1 cellular context compared by ENCODE assay signal in the genomic region with DNA sequence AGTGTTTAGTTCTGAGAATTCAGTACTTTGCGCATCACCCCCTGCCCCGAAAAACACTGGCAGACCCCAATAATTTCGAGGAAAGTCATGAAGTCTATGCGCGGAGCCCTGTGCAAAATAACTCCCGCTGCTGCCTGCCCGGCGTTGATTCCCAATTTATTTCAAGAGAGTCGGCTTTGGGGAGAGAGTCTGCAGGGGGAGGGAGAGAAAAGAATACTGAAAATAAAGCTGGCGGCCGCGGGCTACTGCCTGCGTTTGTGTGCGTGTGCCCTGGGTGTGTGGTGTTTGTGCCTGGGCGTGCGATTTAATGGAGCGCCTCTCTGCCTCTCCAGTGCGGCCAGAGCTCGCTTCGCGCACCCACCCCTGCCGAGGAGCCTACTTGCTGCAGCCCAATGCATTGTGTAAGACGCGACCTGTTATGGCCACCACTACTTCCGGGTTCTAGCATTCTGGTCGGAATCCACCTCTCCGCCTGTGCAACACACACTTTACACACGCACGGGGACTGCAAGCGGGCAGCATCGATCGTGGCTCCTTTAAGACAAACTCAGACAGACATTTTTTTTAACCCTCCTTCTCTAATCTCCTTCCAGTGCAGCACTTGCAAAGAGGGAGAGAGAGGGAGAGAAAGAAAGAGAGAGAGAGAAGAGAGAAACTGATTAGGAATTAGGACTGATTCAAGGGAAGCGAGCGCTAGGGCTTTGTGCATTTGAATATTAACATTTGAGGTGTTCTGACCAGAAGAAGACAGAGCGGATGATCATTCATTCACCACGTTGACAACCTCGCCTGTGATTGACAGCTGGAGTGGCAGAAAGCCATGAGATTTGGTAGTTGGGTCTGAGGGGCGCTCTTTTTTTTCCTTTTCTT.
A peak's percentile ranks its signal among the peaks of the same experiment; 100 is the strongest.
TF ChIP-seq lines count a peak whose summit lies in the region.

A gene (plus strand): TSS at position 447 of the 870 bp plus-strand sequence. CDS start 732 bp downstream, outside the sequence.

TF ChIP-seq in HepG2, 621 proteins besides CTCF, POLR2A, EP300 and RAD21 (continued from another document and continues in another):
- TF ChIP-seq, protein P1, sequence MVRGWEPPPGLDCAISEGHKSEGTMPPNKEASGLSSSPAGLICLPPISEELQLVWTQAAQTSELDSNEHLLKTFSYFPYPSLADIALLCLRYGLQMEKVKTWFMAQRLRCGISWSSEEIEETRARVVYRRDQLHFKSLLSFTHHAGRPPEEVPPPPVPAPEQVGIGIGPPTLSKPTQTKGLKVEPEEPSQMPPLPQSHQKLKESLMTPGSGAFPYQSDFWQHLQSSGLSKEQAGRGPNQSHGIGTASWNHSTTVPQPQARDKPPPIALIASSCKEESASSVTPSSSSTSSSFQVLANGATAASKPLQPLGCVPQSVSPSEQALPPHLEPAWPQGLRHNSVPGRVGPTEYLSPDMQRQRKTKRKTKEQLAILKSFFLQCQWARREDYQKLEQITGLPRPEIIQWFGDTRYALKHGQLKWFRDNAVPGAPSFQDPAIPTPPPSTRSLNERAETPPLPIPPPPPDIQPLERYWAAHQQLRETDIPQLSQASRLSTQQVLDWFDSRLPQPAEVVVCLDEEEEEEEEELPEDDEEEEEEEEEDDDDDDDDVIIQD (CRISPR knock-in tag; IDR thresholded peaks at IDR 0.05; ENCODE audit: low read depth), result peak; percentile 95
- TF ChIP-seq, protein P2, sequence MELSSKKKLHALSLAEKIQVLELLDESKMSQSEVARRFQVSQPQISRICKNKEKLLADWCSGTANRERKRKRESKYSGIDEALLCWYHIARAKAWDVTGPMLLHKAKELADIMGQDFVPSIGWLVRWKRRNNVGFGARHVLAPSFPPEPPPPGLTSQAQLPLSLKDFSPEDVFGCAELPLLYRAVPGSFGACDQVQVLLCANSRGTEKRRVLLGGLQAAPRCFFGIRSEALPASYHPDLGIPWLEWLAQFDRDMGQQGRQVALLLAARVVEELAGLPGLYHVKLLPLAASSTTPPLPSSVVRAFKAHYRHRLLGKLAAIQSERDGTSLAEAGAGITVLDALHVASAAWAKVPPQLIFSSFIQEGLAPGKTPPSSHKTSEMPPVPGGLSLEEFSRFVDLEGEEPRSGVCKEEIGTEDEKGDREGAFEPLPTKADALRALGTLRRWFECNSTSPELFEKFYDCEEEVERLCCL (CRISPR knock-in tag; IDR thresholded peaks at IDR 0.05; ENCODE audit: borderline replicate concordance), result no peak
- TF ChIP-seq TBP (CRISPR knock-in tag; IDR thresholded peaks at IDR 0.05), result no peak
- TF ChIP-seq ZNF652 (CRISPR knock-in tag; IDR thresholded peaks at IDR 0.05; ENCODE audit: borderline replicate concordance, low read depth), result 0 out of 2 replicates have a peak, but pooled peaks have one; percentile 9
- 0 out of 2 replicates have a peak, but pooled peaks have one; percentile 14 for TF ChIP-seq ZFP82 (CRISPR knock-in tag; IDR thresholded peaks at IDR 0.05; ENCODE audit: borderline replicate concordance)
- peak; percentile 61; the same call in 1 of the 2 replicates for TF ChIP-seq ZFP37 (CRISPR knock-in tag; IDR thresholded peaks at IDR 0.05; ENCODE audit: borderline replicate concordance)
- TF ChIP-seq ZNF781 (CRISPR knock-in tag; IDR thresholded peaks at IDR 0.05; ENCODE audit: borderline replicate concordance, not compliant biosample characterization), result peak; percentile 46
- no peak; the same call in none of the 2 replicates for TF ChIP-seq STAG1 (CRISPR knock-in tag; IDR thresholded peaks at IDR 0.05)
- TF ChIP-seq ZNF616 (CRISPR knock-in tag; IDR thresholded peaks at IDR 0.05; ENCODE audit: low read depth), result peak; percentile 84; the same call in 1 of the 2 replicates
- TF ChIP-seq ZNF792 (CRISPR knock-in tag; IDR thresholded peaks at IDR 0.05), result peak; percentile 93
- TF ChIP-seq, protein P3, sequence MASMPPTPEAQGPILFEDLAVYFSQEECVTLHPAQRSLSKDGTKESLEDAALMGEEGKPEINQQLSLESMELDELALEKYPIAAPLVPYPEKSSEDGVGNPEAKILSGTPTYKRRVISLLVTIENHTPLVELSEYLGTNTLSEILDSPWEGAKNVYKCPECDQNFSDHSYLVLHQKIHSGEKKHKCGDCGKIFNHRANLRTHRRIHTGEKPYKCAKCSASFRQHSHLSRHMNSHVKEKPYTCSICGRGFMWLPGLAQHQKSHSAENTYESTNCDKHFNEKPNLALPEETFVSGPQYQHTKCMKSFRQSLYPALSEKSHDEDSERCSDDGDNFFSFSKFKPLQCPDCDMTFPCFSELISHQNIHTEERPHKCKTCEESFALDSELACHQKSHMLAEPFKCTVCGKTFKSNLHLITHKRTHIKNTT (CRISPR knock-in tag; IDR thresholded peaks at IDR 0.05), result no peak
- TF ChIP-seq, protein P4, sequence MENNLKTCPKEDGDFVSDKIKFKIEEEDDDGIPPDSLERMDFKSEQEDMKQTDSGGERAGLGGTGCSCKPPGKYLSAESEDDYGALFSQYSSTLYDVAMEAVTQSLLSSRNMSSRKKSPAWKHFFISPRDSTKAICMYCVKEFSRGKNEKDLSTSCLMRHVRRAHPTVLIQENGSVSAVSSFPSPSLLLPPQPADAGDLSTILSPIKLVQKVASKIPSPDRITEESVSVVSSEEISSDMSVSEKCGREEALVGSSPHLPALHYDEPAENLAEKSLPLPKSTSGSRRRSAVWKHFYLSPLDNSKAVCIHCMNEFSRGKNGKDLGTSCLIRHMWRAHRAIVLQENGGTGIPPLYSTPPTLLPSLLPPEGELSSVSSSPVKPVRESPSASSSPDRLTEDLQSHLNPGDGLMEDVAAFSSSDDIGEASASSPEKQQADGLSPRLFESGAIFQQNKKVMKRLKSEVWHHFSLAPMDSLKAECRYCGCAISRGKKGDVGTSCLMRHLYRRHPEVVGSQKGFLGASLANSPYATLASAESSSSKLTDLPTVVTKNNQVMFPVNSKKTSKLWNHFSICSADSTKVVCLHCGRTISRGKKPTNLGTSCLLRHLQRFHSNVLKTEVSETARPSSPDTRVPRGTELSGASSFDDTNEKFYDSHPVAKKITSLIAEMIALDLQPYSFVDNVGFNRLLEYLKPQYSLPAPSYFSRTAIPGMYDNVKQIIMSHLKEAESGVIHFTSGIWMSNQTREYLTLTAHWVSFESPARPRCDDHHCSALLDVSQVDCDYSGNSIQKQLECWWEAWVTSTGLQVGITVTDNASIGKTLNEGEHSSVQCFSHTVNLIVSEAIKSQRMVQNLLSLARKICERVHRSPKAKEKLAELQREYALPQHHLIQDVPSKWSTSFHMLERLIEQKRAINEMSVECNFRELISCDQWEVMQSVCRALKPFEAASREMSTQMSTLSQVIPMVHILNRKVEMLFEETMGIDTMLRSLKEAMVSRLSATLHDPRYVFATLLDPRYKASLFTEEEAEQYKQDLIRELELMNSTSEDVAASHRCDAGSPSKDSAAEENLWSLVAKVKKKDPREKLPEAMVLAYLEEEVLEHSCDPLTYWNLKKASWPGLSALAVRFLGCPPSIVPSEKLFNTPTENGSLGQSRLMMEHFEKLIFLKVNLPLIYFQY (CRISPR knock-in tag; IDR thresholded peaks at IDR 0.05; ENCODE audit: borderline replicate concordance), result peak; percentile 59; the same call in 1 of the 2 replicates
- peak; percentile 67; the same call in 1 of the 2 replicates for TF ChIP-seq SIN3B (IDR thresholded peaks at IDR 0.05; ENCODE audit: low read length)
- TF ChIP-seq STAT5B (CRISPR knock-in tag; IDR thresholded peaks at IDR 0.05), result peak; percentile 80; the same call in 1 of the 2 replicates
- no peak for TF ChIP-seq ZNF253 (CRISPR knock-in tag; IDR thresholded peaks at IDR 0.05; ENCODE audit: borderline replicate concordance)
- peak; percentile 40 for TF ChIP-seq GABPA (IDR thresholded peaks at IDR 0.05; ENCODE audit: low read depth, low read length)
- TF ChIP-seq GABPA (CRISPR knock-in tag; IDR thresholded peaks at IDR 0.05; ENCODE audit: low read depth), result peak; percentile 85
- no peak; the same call in 1 of the 2 replicates for TF ChIP-seq NFIC (IDR thresholded peaks at IDR 0.05; ENCODE audit: low read length)
- peak; percentile 66; the same call in 1 of the 2 replicates for TF ChIP-seq THYN1 (CRISPR knock-in tag; IDR thresholded peaks at IDR 0.05; ENCODE audit: borderline replicate concordance, low read depth)
- TF ChIP-seq MLLT10 (CRISPR knock-in tag; IDR thresholded peaks at IDR 0.05), result no peak
- TF ChIP-seq REPIN1 (CRISPR knock-in tag; IDR thresholded peaks at IDR 0.05; ENCODE audit: borderline replicate concordance, low read depth), result peak; percentile 89; the same call in 1 of the 2 replicates
- TF ChIP-seq TGIF2 (CRISPR knock-in tag; IDR thresholded peaks at IDR 0.05), result peak; percentile 95; the same call in 1 of the 2 replicates
- TF ChIP-seq DMAP1 (CRISPR knock-in tag; IDR thresholded peaks at IDR 0.05), result peak; percentile 82
- TF ChIP-seq ZNF775 (CRISPR knock-in tag; IDR thresholded peaks at IDR 0.05; ENCODE audit: borderline replicate concordance), result 0 out of 2 replicates have a peak, but pooled peaks have one; percentile 62
- TF ChIP-seq SMAD3 (CRISPR knock-in tag; IDR thresholded peaks at IDR 0.05), result peak; percentile 95
- 0 out of 2 replicates have a peak, but pooled peaks have one; percentile 60 for TF ChIP-seq HOXA9 (CRISPR knock-in tag; IDR thresholded peaks at IDR 0.05; ENCODE audit: borderline replicate concordance)
- peak; percentile 42; the same call in 1 of the 2 replicates for TF ChIP-seq HMG20A (CRISPR knock-in tag; IDR thresholded peaks at IDR 0.05; ENCODE audit: borderline replicate concordance)
- 0 out of 2 replicates have a peak, but pooled peaks have one; percentile 3 for TF ChIP-seq MAFF (IDR thresholded peaks at IDR 0.05; ENCODE audit: low read depth, low read length)
- peak in 1 of 2 experiments; percentile 94; a peak in 2 of 4 replicates for TF ChIP-seq KLF16 (CRISPR knock-in tag; IDR thresholded peaks at IDR 0.05)
- TF ChIP-seq, protein P5, sequence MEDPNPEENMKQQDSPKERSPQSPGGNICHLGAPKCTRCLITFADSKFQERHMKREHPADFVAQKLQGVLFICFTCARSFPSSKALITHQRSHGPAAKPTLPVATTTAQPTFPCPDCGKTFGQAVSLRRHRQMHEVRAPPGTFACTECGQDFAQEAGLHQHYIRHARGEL (CRISPR knock-in tag; IDR thresholded peaks at IDR 0.05), result no peak
- peak; percentile 97 for TF ChIP-seq POLR2AphosphoS5 (IDR thresholded peaks at IDR 0.05; ENCODE audit: low read depth, low read length)
- peak; percentile 73 for TF ChIP-seq PHF5A (CRISPR knock-in tag; IDR thresholded peaks at IDR 0.05; ENCODE audit: low read depth, unreplicated experiment)
- no peak for TF ChIP-seq NPAS2 (CRISPR knock-in tag; IDR thresholded peaks at IDR 0.05; ENCODE audit: borderline replicate concordance)
- peak; percentile 63; the same call in 1 of the 2 replicates for TF ChIP-seq MED13 (CRISPR knock-in tag; IDR thresholded peaks at IDR 0.05)
- peak; percentile 79 for TF ChIP-seq MED1 (CRISPR knock-in tag; IDR thresholded peaks at IDR 0.05)
- TF ChIP-seq, protein P6, sequence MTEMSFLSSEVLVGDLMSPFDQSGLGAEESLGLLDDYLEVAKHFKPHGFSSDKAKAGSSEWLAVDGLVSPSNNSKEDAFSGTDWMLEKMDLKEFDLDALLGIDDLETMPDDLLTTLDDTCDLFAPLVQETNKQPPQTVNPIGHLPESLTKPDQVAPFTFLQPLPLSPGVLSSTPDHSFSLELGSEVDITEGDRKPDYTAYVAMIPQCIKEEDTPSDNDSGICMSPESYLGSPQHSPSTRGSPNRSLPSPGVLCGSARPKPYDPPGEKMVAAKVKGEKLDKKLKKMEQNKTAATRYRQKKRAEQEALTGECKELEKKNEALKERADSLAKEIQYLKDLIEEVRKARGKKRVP (CRISPR knock-in tag; IDR thresholded peaks at IDR 0.05), result peak in 1 of 2 experiments; percentile 84; a peak in 2 of 4 replicates
- TF ChIP-seq, protein P7, sequence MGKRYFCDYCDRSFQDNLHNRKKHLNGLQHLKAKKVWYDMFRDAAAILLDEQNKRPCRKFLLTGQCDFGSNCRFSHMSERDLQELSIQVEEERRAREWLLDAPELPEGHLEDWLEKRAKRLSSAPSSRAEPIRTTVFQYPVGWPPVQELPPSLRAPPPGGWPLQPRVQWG (CRISPR knock-in tag; IDR thresholded peaks at IDR 0.05; ENCODE audit: borderline replicate concordance, low read depth), result no peak
- peak; percentile 95; the same call in 1 of the 2 replicates for TF ChIP-seq TSC22D2 (CRISPR knock-in tag; IDR thresholded peaks at IDR 0.05; ENCODE audit: borderline replicate concordance)
- peak; percentile 81 for TF ChIP-seq NRL (CRISPR knock-in tag; IDR thresholded peaks at IDR 0.05; ENCODE audit: borderline replicate concordance)
- TF ChIP-seq, protein P8, sequence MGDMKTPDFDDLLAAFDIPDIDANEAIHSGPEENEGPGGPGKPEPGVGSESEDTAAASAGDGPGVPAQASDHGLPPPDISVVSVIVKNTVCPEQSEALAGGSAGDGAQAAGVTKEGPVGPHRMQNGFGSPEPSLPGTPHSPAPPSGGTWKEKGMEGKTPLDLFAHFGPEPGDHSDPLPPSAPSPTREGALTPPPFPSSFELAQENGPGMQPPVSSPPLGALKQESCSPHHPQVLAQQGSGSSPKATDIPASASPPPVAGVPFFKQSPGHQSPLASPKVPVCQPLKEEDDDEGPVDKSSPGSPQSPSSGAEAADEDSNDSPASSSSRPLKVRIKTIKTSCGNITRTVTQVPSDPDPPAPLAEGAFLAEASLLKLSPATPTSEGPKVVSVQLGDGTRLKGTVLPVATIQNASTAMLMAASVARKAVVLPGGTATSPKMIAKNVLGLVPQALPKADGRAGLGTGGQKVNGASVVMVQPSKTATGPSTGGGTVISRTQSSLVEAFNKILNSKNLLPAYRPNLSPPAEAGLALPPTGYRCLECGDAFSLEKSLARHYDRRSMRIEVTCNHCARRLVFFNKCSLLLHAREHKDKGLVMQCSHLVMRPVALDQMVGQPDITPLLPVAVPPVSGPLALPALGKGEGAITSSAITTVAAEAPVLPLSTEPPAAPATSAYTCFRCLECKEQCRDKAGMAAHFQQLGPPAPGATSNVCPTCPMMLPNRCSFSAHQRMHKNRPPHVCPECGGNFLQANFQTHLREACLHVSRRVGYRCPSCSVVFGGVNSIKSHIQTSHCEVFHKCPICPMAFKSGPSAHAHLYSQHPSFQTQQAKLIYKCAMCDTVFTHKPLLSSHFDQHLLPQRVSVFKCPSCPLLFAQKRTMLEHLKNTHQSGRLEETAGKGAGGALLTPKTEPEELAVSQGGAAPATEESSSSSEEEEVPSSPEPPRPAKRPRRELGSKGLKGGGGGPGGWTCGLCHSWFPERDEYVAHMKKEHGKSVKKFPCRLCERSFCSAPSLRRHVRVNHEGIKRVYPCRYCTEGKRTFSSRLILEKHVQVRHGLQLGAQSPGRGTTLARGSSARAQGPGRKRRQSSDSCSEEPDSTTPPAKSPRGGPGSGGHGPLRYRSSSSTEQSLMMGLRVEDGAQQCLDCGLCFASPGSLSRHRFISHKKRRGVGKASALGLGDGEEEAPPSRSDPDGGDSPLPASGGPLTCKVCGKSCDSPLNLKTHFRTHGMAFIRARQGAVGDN (CRISPR knock-in tag; IDR thresholded peaks at IDR 0.05), result peak; percentile 71
- TF ChIP-seq, protein P9, sequence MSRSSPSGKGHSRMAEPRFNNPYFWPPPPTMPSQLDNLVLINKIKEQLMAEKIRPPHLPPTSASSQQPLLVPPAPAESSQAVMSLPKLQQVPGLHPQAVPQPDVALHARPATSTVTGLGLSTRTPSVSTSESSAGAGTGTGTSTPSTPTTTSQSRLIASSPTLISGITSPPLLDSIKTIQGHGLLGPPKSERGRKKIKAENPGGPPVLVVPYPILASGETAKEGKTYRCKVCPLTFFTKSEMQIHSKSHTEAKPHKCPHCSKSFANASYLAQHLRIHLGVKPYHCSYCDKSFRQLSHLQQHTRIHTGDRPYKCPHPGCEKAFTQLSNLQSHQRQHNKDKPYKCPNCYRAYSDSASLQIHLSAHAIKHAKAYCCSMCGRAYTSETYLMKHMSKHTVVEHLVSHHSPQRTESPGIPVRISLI (CRISPR knock-in tag; IDR thresholded peaks at IDR 0.05; ENCODE audit: borderline replicate concordance), result peak; percentile 59; the same call in 1 of the 2 replicates
- TF ChIP-seq ZSCAN12 (CRISPR knock-in tag; IDR thresholded peaks at IDR 0.05), result 0 out of 2 replicates have a peak, but pooled peaks have one; percentile 56
- no peak for TF ChIP-seq ZNF138 (CRISPR knock-in tag; IDR thresholded peaks at IDR 0.05; ENCODE audit: low read depth)
- peak; percentile 65; the same call in 1 of the 2 replicates for TF ChIP-seq ZKSCAN8 (CRISPR knock-in tag; IDR thresholded peaks at IDR 0.05; ENCODE audit: borderline replicate concordance)
- peak; percentile 84; the same call in 1 of the 2 replicates for TF ChIP-seq ZFP1 (CRISPR knock-in tag; IDR thresholded peaks at IDR 0.05)
